ENCODE assay signal across 2 cellular contexts in genomic region chr2:241633561-241633960, GRCh38.
TF ChIP-seq lines count a peak whose summit lies in the region.

No MANE protein-coding gene starts in this region.

TF ChIP-seq in HepG2, 621 proteins besides CTCF, POLR2A, EP300 and RAD21 (continues in another document):
- TF ChIP-seq AGO2 (optimal IDR thresholded peaks at IDR 0.05; ENCODE audit: low read depth, low read length) (peak; percentile 36), KMT2A (CRISPR knock-in tag; IDR thresholded peaks at IDR 0.05) (no peak), ZHX2 (IDR thresholded peaks at IDR 0.05; ENCODE audit: low read depth) (no peak), ZHX2 (CRISPR knock-in tag; IDR thresholded peaks at IDR 0.05; ENCODE audit: borderline replicate concordance) (no peak), TP53 (CRISPR knock-in tag; conservative IDR thresholded peaks at IDR 0.05) (no peak), TBP (CRISPR knock-in tag; IDR thresholded peaks at IDR 0.05) (no peak), U2AF1 (optimal IDR thresholded peaks at IDR 0.05; ENCODE audit: low read depth, low read length) (no peak), SIN3A (IDR thresholded peaks at IDR 0.05; ENCODE audit: borderline replicate concordance, low read depth, low read length) (no peak), ZNF670 (CRISPR knock-in tag; IDR thresholded peaks at IDR 0.05; ENCODE audit: borderline replicate concordance) (no peak), ZBTB33 (CRISPR knock-in tag; IDR thresholded peaks at IDR 0.05) (peak; percentile 93), MEIS2 (CRISPR knock-in tag; IDR thresholded peaks at IDR 0.05) (no peak), PATZ1 (CRISPR knock-in tag; IDR thresholded peaks at IDR 0.05) (no peak), SRY (CRISPR knock-in tag; IDR thresholded peaks at IDR 0.05) (no peak), HNRNPL (IDR thresholded peaks at IDR 0.05; ENCODE audit: low read depth, low read length) (no peak), PITX1 (CRISPR knock-in tag; IDR thresholded peaks at IDR 0.05) (no peak), USF2 (IDR thresholded peaks at IDR 0.05; ENCODE audit: low read depth, low read length) (peak; percentile 4; the same call in 1 of the 2 replicates), USF2 (CRISPR knock-in tag; IDR thresholded peaks at IDR 0.05; ENCODE audit: borderline replicate concordance) (no peak)

TF ChIP-seq in GM12878, 131 proteins besides CTCF, POLR2A, EP300 and RAD21:
- no peak for TF ChIP-seq CEBPZ (IDR thresholded peaks at IDR 0.05; ENCODE audit: low read depth, low read length)
- TF ChIP-seq CBX5 (IDR thresholded peaks at IDR 0.05; ENCODE audit: low read depth) = no peak
- no peak for TF ChIP-seq SMC3 (IDR thresholded peaks at IDR 0.05; ENCODE audit: borderline replicate concordance, low read length)
- no peak for TF ChIP-seq PAX8 (IDR thresholded peaks at IDR 0.05)
- no peak for TF ChIP-seq DPF2 (IDR thresholded peaks at IDR 0.05)
- TF ChIP-seq HDAC6 (IDR thresholded peaks at IDR 0.05; ENCODE audit: unreplicated experiment) = no peak
- no peak for TF ChIP-seq MTA3 (IDR thresholded peaks at IDR 0.05; ENCODE audit: borderline replicate concordance, low read length)
- TF ChIP-seq RB1 (IDR thresholded peaks at IDR 0.05; ENCODE audit: borderline replicate concordance) = no peak
- no peak for TF ChIP-seq BMI1 (IDR thresholded peaks at IDR 0.05; ENCODE audit: borderline replicate concordance)
- TF ChIP-seq IKZF2 (IDR thresholded peaks at IDR 0.05) = no peak
- TF ChIP-seq KDM1A (IDR thresholded peaks at IDR 0.05; ENCODE audit: borderline replicate concordance) = no peak
- TF ChIP-seq MEF2A (IDR thresholded peaks at IDR 0.05; ENCODE audit: insufficient read depth, low read depth, low read length) = no peak
